Comparison of ENCODE assay signal across 23 cellular contexts in genomic region chr1:12465126-12465525, GRCh38.
DNase-seq lines count a peak whose midpoint lies in the region; ATAC-seq and TF ChIP-seq lines count a peak whose summit lies in the region.
"Had no signal": no experiment of that assay in that cellular context is flagged by ENCODE, and none has a peak within 500 bp of the region (broad histone marks: within the 10 kb centered on the region; RNA-seq: fewer than 3 reads in every experiment).

No MANE protein-coding gene starts in this region.

- TF ChIP-seq EP300 in gastroesophageal sphincter (IDR thresholded peaks at IDR 0.05) (no peak), sigmoid colon (IDR thresholded peaks at IDR 0.05) (no peak)

- no peak overlapping the region for H3K4me3 Mint-ChIP-seq in MCF 10A (ENCODE audit: unreplicated experiment)
- H3K4me3 Mint-ChIP-seq: activated naive CD4-positive, alpha-beta T cell treated with anti-CD3 and anti-CD28 coated beads for 36 hours; H9 had no signal

- no peaks in the 10 kb centered on the region for H3K9me3 Mint-ChIP-seq in MCF 10A (ENCODE audit: unreplicated experiment)
- H3K9me3 Mint-ChIP-seq: activated naive CD4-positive, alpha-beta T cell treated with anti-CD3 and anti-CD28 coated beads for 36 hours; H9 had no signal

- no TSS peak for BruUV-seq in MCF 10A (replicated peaks; lab: Mats Ljungman, UMichigan)

- intact Hi-C loops in breast epithelium (cut with DNase I; ENCODE audit: low total_unique reads) = no loop called here
- intact Hi-C loops in MCF 10A (cut with micrococcal nuclease) = no loop called here
- intact Hi-C loops in sigmoid colon (cut with DNase I) = no loop called here

- peaks cover 0 to 25% of the 10 kb centered on the region in 2 donors for H3K4me1 ChIP-seq in breast epithelium
- peaks cover 50 to 80% (median 56%) of the 10 kb centered on the region in 3 donors for H3K4me1 ChIP-seq in gastroesophageal sphincter
- peaks cover 0 to 68% (median 66%) of the 10 kb centered on the region in 4 donors for H3K4me1 ChIP-seq in sigmoid colon

- peaks cover 28% of the 10 kb centered on the region for H3K36me3 Mint-ChIP-seq in MCF 10A (ENCODE audit: insufficient read depth, unreplicated experiment)

- 38 to 54% methylated on average over 3 of the region's 3 CpGs for WGBS in gastroesophageal sphincter (ENCODE audit: low coverage in 1 of 2), 2 donors
- 91% methylated on average over 3 of the region's 3 CpGs for WGBS in sigmoid colon, 2 donors

- no peak for DNase-seq in breast epithelium (ENCODE audit: low spot score in 2 of 2)
- DNase-seq in MCF 10A (ENCODE audit: unreplicated experiment) = no peak
- no peak for DNase-seq in sigmoid colon
- DNase-seq in SKM-1 (lab: John Stamatoyannopoulos, UW; ENCODE audit: unreplicated experiment) = no peak
- DNase-seq: activated CD4-positive, alpha-beta T cell treated with anti-CD3 and anti-CD28 coated beads, Interleukin-2, amount 50 U/mL, for 1 hour; activated naive CD4-positive, alpha-beta T cell treated with anti-CD3 and anti-CD28 coated beads for 36 hours; activated T-cell treated with anti-CD3 and anti-CD28 coated beads for 4 hours; DMS 273 treated with DMSO at 0.1 percent for 48 hours; dorsolateral prefrontal cortex; H9; midbrain; NCI-H1105; NCI-H2107; NCI-H69; stimulated activated CD4-positive, alpha-beta T cell treated with anti-CD3 and anti-CD28 coated beads, Interleukin-4, amount 100 ng/mL, for 1 hour had no signal

- H3K4me3 ChIP-seq in breast epithelium (no peak overlapping the region), gastroesophageal sphincter (no peak overlapping the region), sigmoid colon (no peak overlapping the region)
- H3K4me3 ChIP-seq: BLaER1 treated with 17β-estradiol and CSF1 and Interleukin-3, amounts not matched to agents 10 nM and 100 nM; dorsolateral prefrontal cortex; heart left ventricle; suprapubic skin had no signal

- H3K27me3 ChIP-seq in breast epithelium = no peaks in the 10 kb centered on the region
- no peaks in the 10 kb centered on the region for H3K27me3 ChIP-seq in gastroesophageal sphincter
- no peaks in the 10 kb centered on the region for H3K27me3 ChIP-seq in sigmoid colon
- H3K27me3 ChIP-seq: BLaER1 treated with 17β-estradiol and CSF1 and Interleukin-3, amounts not matched to agents 10 nM and 100 nM; dorsolateral prefrontal cortex; heart left ventricle; suprapubic skin had no signal

- H3K9me3 ChIP-seq in breast epithelium = no peaks in the 10 kb centered on the region
- H3K9me3 ChIP-seq in gastroesophageal sphincter = no peaks in the 10 kb centered on the region
- H3K9me3 ChIP-seq in sigmoid colon = no peaks in the 10 kb centered on the region
- H3K9me3 ChIP-seq: BLaER1 treated with 17β-estradiol and CSF1 and Interleukin-3, amounts not matched to agents 10 nM and 100 nM; heart left ventricle; suprapubic skin had no signal

- TF ChIP-seq POLR2A in breast epithelium (IDR thresholded peaks at IDR 0.05) = no peak
- TF ChIP-seq POLR2A in gastroesophageal sphincter (IDR thresholded peaks at IDR 0.05) = no peak
- no peak for TF ChIP-seq POLR2A in sigmoid colon (IDR thresholded peaks at IDR 0.05)

- H3K36me3 ChIP-seq in breast epithelium (no peaks in the 10 kb centered on the region), gastroesophageal sphincter (no peaks in the 10 kb centered on the region), sigmoid colon (no peaks in the 10 kb centered on the region)

- POLR2A ChIA-PET in MCF 10A (lab: Yijun Ruan, JAX) = no interaction called here

- H3K4me1 Mint-ChIP-seq in MCF 10A (ENCODE audit: insufficient read depth, unreplicated experiment) = no peaks in the 10 kb centered on the region

- CTCF ChIA-PET in MCF 10A (lab: Yijun Ruan, JAX) = interaction anchor here (1.0 kb wide), 1 partner anchor 43 kb away, joined by 4 read pairs; no protein-coding TSS in a partner anchor

- no peak for ATAC-seq in gastroesophageal sphincter
- ATAC-seq in GM19467 (IDR thresholded peaks at IDR 0.05; ENCODE audit: unreplicated experiment) = no peak
- ATAC-seq in GM21825 (IDR thresholded peaks at IDR 0.05; ENCODE audit: unreplicated experiment) = no peak
- no peak for ATAC-seq in HG02884 (IDR thresholded peaks at IDR 0.05; ENCODE audit: unreplicated experiment)

- H3K27ac Mint-ChIP-seq in MCF 10A (ENCODE audit: low read depth, unreplicated experiment) = no peak overlapping the region
- H3K27ac Mint-ChIP-seq: activated naive CD4-positive, alpha-beta T cell treated with anti-CD3 and anti-CD28 coated beads for 36 hours had no signal

- no peak for TF ChIP-seq CTCF in breast epithelium (IDR thresholded peaks at IDR 0.05)
- TF ChIP-seq CTCF in MCF 10A (IDR thresholded peaks at IDR 0.05; ENCODE audit: unreplicated experiment) = no peak
- TF ChIP-seq CTCF in gastroesophageal sphincter (IDR thresholded peaks at IDR 0.05) = no peak
- no peak for TF ChIP-seq CTCF in sigmoid colon (IDR thresholded peaks at IDR 0.05)

- H3K27ac ChIP-seq in breast epithelium (peak overlapping the region; percentile 73 to 79), gastroesophageal sphincter (peak overlapping the region; percentile 89 to 99 (median 92)), sigmoid colon (peak overlapping the region; percentile 73 to 89 (median 86))
- H3K27ac ChIP-seq: BLaER1 treated with 17β-estradiol and CSF1 and Interleukin-3, amounts not matched to agents 10 nM and 100 nM; KMS-11; suprapubic skin had no signal

- H3K27me3 Mint-ChIP-seq in MCF 10A (ENCODE audit: insufficient read depth, unreplicated experiment) = no peaks in the 10 kb centered on the region
